In the genomic region with DNA sequence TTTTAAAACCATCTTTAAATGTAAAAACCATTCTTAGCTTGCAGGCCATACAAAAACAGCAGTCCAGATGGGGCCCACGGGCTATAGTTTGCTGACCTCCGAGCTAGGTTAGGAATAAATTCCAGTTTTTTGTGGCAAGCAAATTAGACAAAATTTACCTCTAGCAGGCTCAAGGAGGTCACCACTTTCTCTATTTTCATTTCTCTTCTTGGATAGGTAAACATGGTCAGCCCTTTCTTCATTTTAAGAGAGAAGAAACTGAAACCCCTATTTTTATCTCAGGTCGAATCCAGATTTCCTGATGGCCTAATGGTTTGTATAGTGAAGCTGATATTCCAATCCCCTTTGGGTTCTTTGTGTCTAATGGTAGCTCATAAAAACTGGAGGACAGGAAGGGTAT, we compare ENCODE assay signal across 19 cellular contexts. TPM values are rescaled to one million over a fixed set of nuclear protein-coding genes. Genes with fewer than 3 reads are reported as not detected.
A peak's percentile ranks its signal among the peaks of the same experiment; 100 is the strongest.
DNase-seq lines count a peak whose midpoint lies in the region; ATAC-seq and TF ChIP-seq lines count a peak whose summit lies in the region.
"Had no signal": no experiment of that assay in that cellular context is flagged by ENCODE, and none has a peak within 500 bp of the region (broad histone marks: within the 10 kb centered on the region; RNA-seq: fewer than 3 reads in every experiment).

No MANE protein-coding gene starts in this region.

- no peaks in the 10 kb centered on the region for H3K27me3 ChIP-seq in gastrocnemius medialis

- TF ChIP-seq POLR2A in gastrocnemius medialis (IDR thresholded peaks at IDR 0.05): no peak

- H3K9me3 ChIP-seq in gastrocnemius medialis: no peaks in the 10 kb centered on the region
- H3K9me3 ChIP-seq: SK-N-SH had no signal

- H3K4me1 Mint-ChIP-seq in activated T-cell treated with anti-CD3 and anti-CD28 coated beads, Interleukin-2, amount 50 U/mL, for 24 hours (ENCODE audit: low read depth): peaks cover 31% of the 10 kb centered on the region
- H3K4me1 Mint-ChIP-seq in activated T-cell treated with anti-CD3 and anti-CD28 coated beads, Interleukin-2, amount 50 U/mL, for 4 hours (ENCODE audit: low read depth): peaks cover 35% of the 10 kb centered on the region
- peaks cover 33% of the 10 kb centered on the region for H3K4me1 Mint-ChIP-seq in stimulated activated effector memory CD8-positive, alpha-beta T cell treated with anti-CD3 and anti-CD28 coated beads, Interleukin-12 subunit alpha, Interleukin-12 subunit beta, amount 100 ng/mL, for 72 hours

- no peak overlapping the region for H3K27ac ChIP-seq in gastrocnemius medialis

- TF ChIP-seq CTCF in GM20000 (IDR thresholded peaks at IDR 0.05; ENCODE audit: extremely low read depth, missing control alignments): no peak
- TF ChIP-seq CTCF in gastrocnemius medialis (IDR thresholded peaks at IDR 0.05 in 4 of 5, conservative IDR thresholded peaks at IDR 0.05 in 1 of 5): no peak

- no peaks in the 10 kb centered on the region for H3K27me3 Mint-ChIP-seq in activated T-cell treated with anti-CD3 and anti-CD28 coated beads, Interleukin-2, amount 50 U/mL, for 24 hours
- H3K27me3 Mint-ChIP-seq in activated T-cell treated with anti-CD3 and anti-CD28 coated beads, Interleukin-2, amount 50 U/mL, for 4 hours (ENCODE audit: low read depth): no peaks in the 10 kb centered on the region
- H3K27me3 Mint-ChIP-seq: CD4-positive, alpha-beta memory T cell had no signal

- no peaks in the 10 kb centered on the region for H3K9me3 Mint-ChIP-seq in activated T-cell treated with anti-CD3 and anti-CD28 coated beads, Interleukin-2, amount 50 U/mL, for 24 hours
- no peaks in the 10 kb centered on the region for H3K9me3 Mint-ChIP-seq in activated T-cell treated with anti-CD3 and anti-CD28 coated beads, Interleukin-2, amount 50 U/mL, for 4 hours
- no peaks in the 10 kb centered on the region for H3K9me3 Mint-ChIP-seq in stimulated activated effector memory CD8-positive, alpha-beta T cell treated with anti-CD3 and anti-CD28 coated beads, Interleukin-12 subunit alpha, Interleukin-12 subunit beta, amount 100 ng/mL, for 72 hours

- no peak for ATAC-seq in activated T-cell treated with anti-CD3 and anti-CD28 coated beads, Interleukin-2, amount 50 U/mL, for 4 hours
- peak; percentile 83 for ATAC-seq in HG03066 (IDR thresholded peaks at IDR 0.05; ENCODE audit: low read depth, unreplicated experiment)
- no peak for ATAC-seq in stimulated activated effector memory CD8-positive, alpha-beta T cell treated with anti-CD3 and anti-CD28 coated beads, Interleukin-12 subunit alpha, Interleukin-12 subunit beta, amount 100 ng/mL, for 72 hours
- no peak for ATAC-seq in gastrocnemius medialis

- in situ Hi-C loops in gastrocnemius medialis (cut with MboI; ENCODE audit: low sequenced_read_pairs in 4 of 4): no loop called here

- H3K4me3 ChIP-seq in gastrocnemius medialis: no peak overlapping the region

- intact Hi-C loops in gastrocnemius medialis (cut with DNase I; ENCODE audit: low total_unique reads): no loop called here

- no peak for DNase-seq in activated T-cell treated with anti-CD3 and anti-CD28 coated beads, Interleukin-2, amount 50 U/mL, for 24 hours
- DNase-seq in activated T-cell treated with anti-CD3 and anti-CD28 coated beads, Interleukin-2, amount 50 U/mL, for 4 hours: no peak
- DNase-seq in GM20000 (ENCODE audit: low spot score): peak; percentile 23
- DNase-seq in stimulated activated effector memory CD8-positive, alpha-beta T cell treated with anti-CD3 and anti-CD28 coated beads, Interleukin-12 subunit alpha, Interleukin-12 subunit beta, amount 100 ng/mL, for 72 hours (ENCODE audit: low spot score in 2 of 2): no peak
- DNase-seq in gastrocnemius medialis: no peak
- DNase-seq in SW 1271 (lab: John Stamatoyannopoulos, UW): no peak
- DNase-seq in NCI-H1694 (lab: John Stamatoyannopoulos, UW): no peak
- DNase-seq: Calu3; CD4-positive, alpha-beta memory T cell; DMS53; IMR-90; Kasumi-1; NCI-H1105 treated with DMSO at 0.1 percent for 48 hours; NCI-H187 treated with DMSO at 0.1 percent for 48 hours; NCI-H345; NCI-H526; Right ventricle myocardium superior; SK-N-SH had no signal

- H3K4me3 Mint-ChIP-seq in activated T-cell treated with anti-CD3 and anti-CD28 coated beads, Interleukin-2, amount 50 U/mL, for 24 hours: no peak overlapping the region
- H3K4me3 Mint-ChIP-seq in activated T-cell treated with anti-CD3 and anti-CD28 coated beads, Interleukin-2, amount 50 U/mL, for 4 hours: no peak overlapping the region
- H3K4me3 Mint-ChIP-seq in stimulated activated effector memory CD8-positive, alpha-beta T cell treated with anti-CD3 and anti-CD28 coated beads, Interleukin-12 subunit alpha, Interleukin-12 subunit beta, amount 100 ng/mL, for 72 hours: no peak overlapping the region

- peaks cover 74% of the 10 kb centered on the region for H3K36me3 Mint-ChIP-seq in activated T-cell treated with anti-CD3 and anti-CD28 coated beads, Interleukin-2, amount 50 U/mL, for 24 hours (ENCODE audit: low read depth)
- H3K36me3 Mint-ChIP-seq in activated T-cell treated with anti-CD3 and anti-CD28 coated beads, Interleukin-2, amount 50 U/mL, for 4 hours (ENCODE audit: insufficient read depth): peaks cover 30% of the 10 kb centered on the region
- H3K36me3 Mint-ChIP-seq in stimulated activated effector memory CD8-positive, alpha-beta T cell treated with anti-CD3 and anti-CD28 coated beads, Interleukin-12 subunit alpha, Interleukin-12 subunit beta, amount 100 ng/mL, for 72 hours: peaks cover 65% of the 10 kb centered on the region

- H3K27ac Mint-ChIP-seq in activated T-cell treated with anti-CD3 and anti-CD28 coated beads, Interleukin-2, amount 50 U/mL, for 24 hours: peak overlapping the region; percentile 61
- peak overlapping the region; percentile 40 for H3K27ac Mint-ChIP-seq in stimulated activated effector memory CD8-positive, alpha-beta T cell treated with anti-CD3 and anti-CD28 coated beads, Interleukin-12 subunit alpha, Interleukin-12 subunit beta, amount 100 ng/mL, for 72 hours

- H3K4me1 ChIP-seq in gastrocnemius medialis: peaks cover 4 to 7% of the 10 kb centered on the region in 2 donors

- peaks cover 0 to 29% of the 10 kb centered on the region in 2 donors for H3K36me3 ChIP-seq in gastrocnemius medialis

RNA-seq across cellular contexts. Expression of a gene that starts 10.7 kb away (rescaled TPM):
- 10 to 100 TPM; 18.2 to 29.6 (median 21.0) TPM for total RNA-seq in activated T-cell treated with anti-CD3 and anti-CD28 coated beads, Interleukin-2, amount 50 U/mL, for 4 hours
- total RNA-seq in gastrocnemius medialis: 10 to 100 TPM in 1 of 4 donors, 1 to 10 TPM in 3; 4.3 to 11.0 (median 7.7) TPM

RNA-seq across cellular contexts. Expression of a gene that starts 10.9 kb away (rescaled TPM):
- total RNA-seq in activated T-cell treated with anti-CD3 and anti-CD28 coated beads, Interleukin-2, amount 50 U/mL, for 4 hours: 10 to 100 TPM; 21.8 to 25.9 (median 22.9) TPM
- 10 to 100 TPM; 16.2 to 40.2 (median 22.0) TPM for total RNA-seq in gastrocnemius medialis

RNA-seq across cellular contexts. Expression of a gene that starts 17.7 kb away (rescaled TPM):
- total RNA-seq in activated T-cell treated with anti-CD3 and anti-CD28 coated beads, Interleukin-2, amount 50 U/mL, for 4 hours: 1 to 10 TPM; 5.3 to 6.3 (median 6.1) TPM
- total RNA-seq in gastrocnemius medialis: 1 to 10 TPM; 2.2 to 7.0 (median 4.4) TPM

RNA-seq across cellular contexts. Expression of a gene that starts 43.8 kb away (rescaled TPM):
- total RNA-seq in activated T-cell treated with anti-CD3 and anti-CD28 coated beads, Interleukin-2, amount 50 U/mL, for 4 hours: 1 to 10 TPM; 6.3 to 9.8 (median 9.6) TPM
- total RNA-seq in gastrocnemius medialis: 1 to 10 TPM; 4.2 to 9.6 (median 6.8) TPM
